In genomic region chr5:180801596-180802324, GRCh38 we compare ENCODE assay signal across 8 cellular contexts. TPM values are rescaled to one million over a fixed set of nuclear protein-coding genes. Genes with fewer than 3 reads are reported as not detected.
A peak's percentile ranks its signal among the peaks of the same experiment; 100 is the strongest.
DNase-seq lines count a peak whose midpoint lies in the region; ATAC-seq, FAIRE-seq and TF ChIP-seq lines count a peak whose summit lies in the region.

No MANE protein-coding gene starts in this region.

- no peaks in the 10 kb centered on the region for H3K27me3 Mint-ChIP-seq in activated T-helper 2 cell treated with anti-CD3 and anti-CD28 coated beads, Interferon-gamma antibody, Interleukin-2, Interleukin-4, amounts not matched to agents 10 μg/mL and 5 μg/mL and 100 μg/mL, durations not matched to agents 14 hours and 24 hours and 36 hours (ENCODE audit: low read depth)
- no peaks in the 10 kb centered on the region for H3K27me3 Mint-ChIP-seq in stimulated activated memory B cell treated with anti-CD40 and anti-IgM and Interleukin-4, amounts not matched to agents 10 μg/mL and 1 μg/mL and 100 μg/mL, for 72 hours

- H3K9me3 Mint-ChIP-seq in activated T-helper 2 cell treated with anti-CD3 and anti-CD28 coated beads, Interferon-gamma antibody, Interleukin-2, Interleukin-4, amounts not matched to agents 10 μg/mL and 5 μg/mL and 100 μg/mL, durations not matched to agents 14 hours and 24 hours and 36 hours: no peaks in the 10 kb centered on the region
- H3K9me3 Mint-ChIP-seq in stimulated activated memory B cell treated with anti-CD40 and anti-IgM and Interleukin-4, amounts not matched to agents 10 μg/mL and 1 μg/mL and 100 μg/mL, for 72 hours: no peaks in the 10 kb centered on the region

- no peaks in the 10 kb centered on the region for H3K27me3 ChIP-seq in iPS-18a (ENCODE audit: control insufficient read depth, insufficient read depth, low read length)

- peak overlapping the region; percentile 67 for H3K27ac Mint-ChIP-seq in activated T-helper 2 cell treated with anti-CD3 and anti-CD28 coated beads, Interferon-gamma antibody, Interleukin-2, Interleukin-4, amounts not matched to agents 10 μg/mL and 5 μg/mL and 100 μg/mL, durations not matched to agents 14 hours and 24 hours and 36 hours
- H3K27ac Mint-ChIP-seq in stimulated activated memory B cell treated with anti-CD40 and anti-IgM and Interleukin-4, amounts not matched to agents 10 μg/mL and 1 μg/mL and 100 μg/mL, for 72 hours: peak overlapping the region; percentile 93

- H3K4me3 Mint-ChIP-seq in activated T-helper 2 cell treated with anti-CD3 and anti-CD28 coated beads, Interferon-gamma antibody, Interleukin-2, Interleukin-4, amounts not matched to agents 10 μg/mL and 5 μg/mL and 100 μg/mL, durations not matched to agents 14 hours and 24 hours and 36 hours (ENCODE audit: low read depth): peak overlapping the region; percentile 92
- peak overlapping the region; percentile 77 for H3K4me3 Mint-ChIP-seq in stimulated activated memory B cell treated with anti-CD40 and anti-IgM and Interleukin-4, amounts not matched to agents 10 μg/mL and 1 μg/mL and 100 μg/mL, for 72 hours

- peaks cover 19% of the 10 kb centered on the region for H3K4me1 ChIP-seq in iPS-18a (ENCODE audit: control insufficient read depth, low read depth, low read length)

- peak overlapping the region; percentile 79 for H3K4me3 ChIP-seq in iPS-18a (ENCODE audit: low read length)

- H3K27ac ChIP-seq in iPS-18a (ENCODE audit: low read length): no peak overlapping the region

- H3K4me1 Mint-ChIP-seq in activated T-helper 2 cell treated with anti-CD3 and anti-CD28 coated beads, Interferon-gamma antibody, Interleukin-2, Interleukin-4, amounts not matched to agents 10 μg/mL and 5 μg/mL and 100 μg/mL, durations not matched to agents 14 hours and 24 hours and 36 hours (ENCODE audit: low read depth): peaks cover 68% of the 10 kb centered on the region
- H3K4me1 Mint-ChIP-seq in stimulated activated memory B cell treated with anti-CD40 and anti-IgM and Interleukin-4, amounts not matched to agents 10 μg/mL and 1 μg/mL and 100 μg/mL, for 72 hours: peaks cover 84% of the 10 kb centered on the region

- no peak for TF ChIP-seq POLR2A in H54 (IDR thresholded peaks at IDR 0.05; ENCODE audit: low read depth, low read length)

- intact Hi-C loops in activated T-helper 2 cell treated with anti-CD3 and anti-CD28 coated beads, Interferon-gamma antibody, Interleukin-2, Interleukin-4, amounts not matched to agents 10 μg/mL and 5 μg/mL and 100 μg/mL, durations not matched to agents 14 hours and 24 hours and 36 hours (cut with micrococcal nuclease): loop anchor here (1.0 to 5.0 kb wide), 3 partner anchors 9 to 441 kb away; partner anchors contain the start of gene RACK1

- FAIRE-seq in H54 (lab: Jason Lieb, UNC): no peak

- peaks cover 3% of the 10 kb centered on the region for H3K36me3 ChIP-seq in iPS-18a (ENCODE audit: control insufficient read depth, low read depth, low read length)

- H3K9me3 ChIP-seq in iPS-18a (ENCODE audit: control insufficient read depth, low read depth, low read length): no peaks in the 10 kb centered on the region

- ATAC-seq in HG02852 (IDR thresholded peaks at IDR 0.05; ENCODE audit: unreplicated experiment) (peak; percentile 0), GM21526 (IDR thresholded peaks at IDR 0.05; ENCODE audit: low FRiP score, unreplicated experiment) (no peak)
- ATAC-seq in stimulated activated memory B cell treated with anti-CD40 and anti-IgM and Interleukin-4, amounts not matched to agents 10 μg/mL and 1 μg/mL and 100 μg/mL, for 72 hours: no peak

- H3K36me3 Mint-ChIP-seq in activated T-helper 2 cell treated with anti-CD3 and anti-CD28 coated beads, Interferon-gamma antibody, Interleukin-2, Interleukin-4, amounts not matched to agents 10 μg/mL and 5 μg/mL and 100 μg/mL, durations not matched to agents 14 hours and 24 hours and 36 hours (ENCODE audit: low read depth): peaks cover 66% of the 10 kb centered on the region
- peaks cover 87% of the 10 kb centered on the region for H3K36me3 Mint-ChIP-seq in stimulated activated memory B cell treated with anti-CD40 and anti-IgM and Interleukin-4, amounts not matched to agents 10 μg/mL and 1 μg/mL and 100 μg/mL, for 72 hours

- no peak for DNase-seq in activated T-helper 2 cell treated with anti-CD3 and anti-CD28 coated beads, Interferon-gamma antibody, Interleukin-2, Interleukin-4, amounts not matched to agents 10 μg/mL and 5 μg/mL and 100 μg/mL, durations not matched to agents 14 hours and 24 hours and 36 hours (ENCODE audit: low spot score)
- DNase-seq in NCI-H345 (lab: John Stamatoyannopoulos, UW): no peak
- no peak for DNase-seq in H54 (ENCODE audit: insufficient read length, low spot score)
- no peak for DNase-seq in NK-92 (lab: John Stamatoyannopoulos, UW; ENCODE audit: unreplicated experiment)

- H3K9ac ChIP-seq in iPS-18a (ENCODE audit: low read length): peak overlapping the region; percentile 78

RNA-seq across cellular contexts. Expression of gene MGAT1, which starts 0.8 kb away (rescaled TPM):
- 122 TPM in 2 replicates for total RNA-seq in activated T-helper 2 cell treated with anti-CD3 and anti-CD28 coated beads, Interferon-gamma antibody, Interleukin-2, Interleukin-4, amounts not matched to agents 10 μg/mL and 5 μg/mL and 100 μg/mL, durations not matched to agents 14 hours and 24 hours and 36 hours

RNA-seq across cellular contexts. Expression of gene ZFP62, which starts 59.3 kb away (rescaled TPM):
- 28.2 and 28.8 TPM in 2 replicates for total RNA-seq in activated T-helper 2 cell treated with anti-CD3 and anti-CD28 coated beads, Interferon-gamma antibody, Interleukin-2, Interleukin-4, amounts not matched to agents 10 μg/mL and 5 μg/mL and 100 μg/mL, durations not matched to agents 14 hours and 24 hours and 36 hours
